ENCODE assay signal across 21 cellular contexts in genomic region chr5:170508036-170508435, GRCh38.
DNase-seq lines count a peak whose midpoint lies in the region; ATAC-seq and TF ChIP-seq lines count a peak whose summit lies in the region.
"Had no signal": no experiment of that assay in that cellular context is flagged by ENCODE, and none has a peak within 500 bp of the region (broad histone marks: within the 10 kb centered on the region; RNA-seq: fewer than 3 reads in every experiment).

No MANE protein-coding gene starts in this region.

- peaks cover 34% of the 10 kb centered on the region for H3K4me1 Mint-ChIP-seq in nephron
- H3K4me1 Mint-ChIP-seq: activated CD4-positive, alpha-beta memory T cell treated with anti-CD3 and anti-CD28 coated beads, Interleukin-2, amount 10 ng/mL, durations not matched to agents 7 days and 5 days; activated naive CD4-positive, alpha-beta T cell treated with anti-CD3 and anti-CD28 coated beads, Interleukin-2, amount 50 U/mL, for 24 hours had no signal

- no peaks in the 10 kb centered on the region for H3K9me3 Mint-ChIP-seq in nephron
- H3K9me3 Mint-ChIP-seq: activated CD4-positive, alpha-beta memory T cell treated with anti-CD3 and anti-CD28 coated beads, Interleukin-2, amount 10 ng/mL, durations not matched to agents 7 days and 5 days; activated naive CD4-positive, alpha-beta T cell treated with anti-CD3 and anti-CD28 coated beads, Interleukin-2, amount 50 U/mL, for 24 hours; activated T-cell treated with anti-CD3 and anti-CD28 coated beads, Interleukin-2, amount 50 U/mL, for 24 hours; CD8-positive, alpha-beta T cell; mesothelial cell of epicardium; T-cell had no signal

- H3K36me3 Mint-ChIP-seq in nephron (ENCODE audit: low read depth): no peaks in the 10 kb centered on the region
- H3K36me3 Mint-ChIP-seq: activated naive CD4-positive, alpha-beta T cell treated with anti-CD3 and anti-CD28 coated beads, Interleukin-2, amount 50 U/mL, for 24 hours; CD8-positive, alpha-beta T cell; mesothelial cell of epicardium; T-cell had no signal

- H3K27ac Mint-ChIP-seq in nephron: peak overlapping the region in 2 of 3 experiments; percentile 30 to 36
- H3K27ac Mint-ChIP-seq: activated CD4-positive, alpha-beta memory T cell treated with anti-CD3 and anti-CD28 coated beads, Interleukin-2, amount 10 ng/mL, durations not matched to agents 7 days and 5 days; activated naive CD4-positive, alpha-beta T cell treated with anti-CD3 and anti-CD28 coated beads, Interleukin-2, amount 50 U/mL, for 24 hours; activated T-cell treated with anti-CD3 and anti-CD28 coated beads, Interleukin-2, amount 50 U/mL, for 24 hours; CD8-positive, alpha-beta T cell; mesothelial cell of epicardium; T-cell had no signal

- peaks cover 28% of the 10 kb centered on the region for H3K27me3 Mint-ChIP-seq in nephron (ENCODE audit: low read depth)

- DNase-seq in NCI-H226 (peak; percentile 15), NCI-H1417 (lab: John Stamatoyannopoulos, UW) (no peak)
- DNase-seq: activated CD4-positive, alpha-beta memory T cell treated with anti-CD3 and anti-CD28 coated beads, Interleukin-2, amount 10 ng/mL, durations not matched to agents 7 days and 5 days; activated T-cell treated with anti-CD3 and anti-CD28 coated beads, Interleukin-2, amount 50 U/mL, for 24 hours; CD8-positive, alpha-beta T cell; cortex of kidney; DMS79; GOT3; left cardiac atrium; MM.1S; NCI-H2029 treated with DMSO at 0.1 percent for 48 hours; Right ventricle myocardium superior; T-cell had no signal

- peak; percentile 51 for ATAC-seq in GM19035 (IDR thresholded peaks at IDR 0.05; ENCODE audit: unreplicated experiment)
- ATAC-seq in HG02870 (IDR thresholded peaks at IDR 0.05; ENCODE audit: unreplicated experiment): peak; percentile 90
- ATAC-seq in GM18873 (IDR thresholded peaks at IDR 0.05; ENCODE audit: low FRiP score, unreplicated experiment): no peak
- no peak for ATAC-seq in HG02678 (IDR thresholded peaks at IDR 0.05; ENCODE audit: unreplicated experiment)
- no peak for ATAC-seq in HG03097 (IDR thresholded peaks at IDR 0.05; ENCODE audit: low FRiP score, unreplicated experiment)
- ATAC-seq: CD8-positive, alpha-beta T cell; left cardiac atrium; T-cell had no signal

- TF ChIP-seq CTCF in nephron (IDR thresholded peaks at IDR 0.05; ENCODE audit: unreplicated experiment in 3 of 3): no peak

- no peak overlapping the region for H3K4me3 Mint-ChIP-seq in nephron
- H3K4me3 Mint-ChIP-seq: activated CD4-positive, alpha-beta memory T cell treated with anti-CD3 and anti-CD28 coated beads, Interleukin-2, amount 10 ng/mL, durations not matched to agents 7 days and 5 days; activated naive CD4-positive, alpha-beta T cell treated with anti-CD3 and anti-CD28 coated beads, Interleukin-2, amount 50 U/mL, for 24 hours; activated T-cell treated with anti-CD3 and anti-CD28 coated beads, Interleukin-2, amount 50 U/mL, for 24 hours; CD8-positive, alpha-beta T cell; mesothelial cell of epicardium; T-cell had no signal

Comparison
In these comparisons a context has a peak if more than half of its experiments do, and no peak if none do; other contexts are left out.
1. ATAC-seq: peak in GM19035 (single experiment) and HG02870 (single experiment); none in GM18873 (single experiment), HG02678 (single experiment) and HG03097 (single experiment).